Comparison of ENCODE assay signal across 8 cellular contexts in genomic region chr1:9280015-9280860, GRCh38.
DNase-seq lines count a peak whose midpoint lies in the region; ATAC-seq lines count a peak whose summit lies in the region.

No MANE protein-coding gene starts in this region.

- H3K27me3 Mint-ChIP-seq in effector memory CD8-positive, alpha-beta T cell: peaks cover 6 to 16% of the 10 kb centered on the region in 2 donors

- H3K9me3 Mint-ChIP-seq in effector memory CD8-positive, alpha-beta T cell: no peaks in the 10 kb centered on the region

- peak overlapping the region; percentile 56 to 73 for H3K4me3 Mint-ChIP-seq in effector memory CD8-positive, alpha-beta T cell

- no peaks in the 10 kb centered on the region for H3K36me3 Mint-ChIP-seq in effector memory CD8-positive, alpha-beta T cell (ENCODE audit: insufficient read depth)

- peak; percentile 72 for DNase-seq in stimulated activated naive CD4-positive, alpha-beta T cell treated with Interleukin-2 at 50 U/mL for 16 hours (lab: John Stamatoyannopoulos, UW)
- no peak for DNase-seq in stimulated activated naive CD4-positive, alpha-beta T cell (lab: John Stamatoyannopoulos, UW)
- DNase-seq in activated CD4-positive, CD25-positive, alpha-beta regulatory T cell treated with anti-CD3 and anti-CD28 coated beads, Interleukin-2, amount 50 U/mL, for 72 hours: peak; percentile 61
- no peak for DNase-seq in effector memory CD8-positive, alpha-beta T cell
- DNase-seq in non-pigmented ciliary epithelial cell (ENCODE audit: low read depth) (peak; percentile 83), AML-193 (lab: John Stamatoyannopoulos, UW) (no peak), NCI-H2081 treated with DMSO at 0.1 percent for 48 hours (lab: John Stamatoyannopoulos, UW) (no peak)

- peak overlapping the region; percentile 75 to 85 for H3K27ac Mint-ChIP-seq in effector memory CD8-positive, alpha-beta T cell

- no peak for ATAC-seq in effector memory CD8-positive, alpha-beta T cell (replicated peaks)
- no peak for ATAC-seq in HG03432 (IDR thresholded peaks at IDR 0.05; ENCODE audit: unreplicated experiment)

- peaks cover 44 to 47% of the 10 kb centered on the region in 2 donors for H3K4me1 Mint-ChIP-seq in effector memory CD8-positive, alpha-beta T cell (ENCODE audit: low read depth in 2 of 2)

Comparison
In these comparisons a context has a peak if more than half of its experiments do, and no peak if none do; other contexts are left out.
1. DNase-seq: peak in stimulated activated naive CD4-positive, alpha-beta T cell treated with Interleukin-2 at 50 U/mL for 16 hours (single experiment), activated CD4-positive, CD25-positive, alpha-beta regulatory T cell treated with anti-CD3 and anti-CD28 coated beads, Interleukin-2, amount 50 U/mL, for 72 hours (single experiment) and non-pigmented ciliary epithelial cell (single experiment); none in stimulated activated naive CD4-positive, alpha-beta T cell (0 of 6), effector memory CD8-positive, alpha-beta T cell (0 of 3), AML-193 (0 of 2) and NCI-H2081 treated with DMSO at 0.1 percent for 48 hours (single experiment).